8 cellular contexts compared by ENCODE assay signal in the genomic region with DNA sequence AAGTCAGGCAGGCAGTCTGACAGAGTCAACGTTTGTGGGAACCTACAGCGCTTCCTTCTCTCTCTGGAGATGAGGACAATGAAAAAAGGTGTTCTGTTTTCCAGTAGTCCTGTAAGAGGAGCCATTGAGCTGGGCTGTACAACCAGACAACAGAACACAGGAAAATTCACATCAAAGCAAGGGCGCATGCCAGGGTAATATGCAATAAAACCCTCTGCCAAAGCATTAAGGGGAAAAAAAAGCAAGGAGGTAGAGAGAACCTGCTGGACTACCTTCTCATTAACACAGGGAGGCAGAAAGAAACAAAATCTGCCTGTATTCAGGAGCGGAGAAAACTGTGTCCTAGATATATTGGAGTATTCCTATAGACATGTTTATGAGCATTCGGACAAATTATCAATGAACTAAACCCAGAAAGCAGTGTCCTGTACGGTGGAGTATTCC. TPM values are rescaled to one million over a fixed set of nuclear protein-coding genes. Genes with fewer than 3 reads are reported as not detected.
DNase-seq lines count a peak whose midpoint lies in the region; ATAC-seq, FAIRE-seq and TF ChIP-seq lines count a peak whose summit lies in the region.

No MANE protein-coding gene starts in this region.

- TF ChIP-seq CTCF in OCI-LY1 (IDR thresholded peaks at IDR 0.05; ENCODE audit: low read length): peak; percentile 34; the same call in 1 of the 2 replicates
- peak; percentile 34 to 74 (median 58) for TF ChIP-seq CTCF in breast epithelium (IDR thresholded peaks at IDR 0.05)

- peak overlapping the region; percentile 77 for H3K4me3 ChIP-seq in Jurkat, Clone E6-1 (ENCODE audit: low read length)
- H3K4me3 ChIP-seq in OCI-LY1 (ENCODE audit: low read depth, low read length, poor library complexity, severe bottlenecking): peak overlapping the region; percentile 94
- H3K4me3 ChIP-seq in breast epithelium: peak overlapping the region in 2 of 3 donors; percentile 87 to 94

- H3K9ac ChIP-seq in OCI-LY1 (ENCODE audit: low read length): no peak overlapping the region; the same call in 1 of the 2 replicates

- TF ChIP-seq POLR2A in breast epithelium (IDR thresholded peaks at IDR 0.05): no peak

- H3K27ac ChIP-seq in OCI-LY1 (ENCODE audit: low read depth, low read length, poor library complexity, severe bottlenecking) (no peak overlapping the region), breast epithelium (peak overlapping the region; percentile 93 to 95)

- H3K36me3 ChIP-seq in OCI-LY1 (ENCODE audit: insufficient read depth, low read length) (no peaks in the 10 kb centered on the region), breast epithelium (no peaks in the 10 kb centered on the region)

- no peaks in the 10 kb centered on the region for H3K9me2 ChIP-seq in OCI-LY1 (ENCODE audit: low read depth, low read length)

- no peak overlapping the region for H2AFZ ChIP-seq in OCI-LY1 (ENCODE audit: low read length)

- peak; percentile 86 for FAIRE-seq in islet of Langerhans (lab: Jason Lieb, UNC)

- DNase-seq in NCI-H1436 (lab: John Stamatoyannopoulos, UW) (peak; percentile 41), NCI-H1436 treated with DMSO at 0.1 percent for 48 hours (lab: John Stamatoyannopoulos, UW) (no peak), breast epithelium (ENCODE audit: low spot score in 2 of 2) (peak in 1 of 2 donors; percentile 83), smooth muscle cell of the brain vasculature (ENCODE audit: low read depth, low spot score) (peak; percentile 35)
- DNase-seq in Jurkat, Clone E6-1 (ENCODE audit: low read depth, low spot score): peak; percentile 69

- H3K79me2 ChIP-seq in OCI-LY1 (ENCODE audit: insufficient read depth, low read length): no peaks in the 10 kb centered on the region

- H3K4me1 ChIP-seq in OCI-LY1 (ENCODE audit: insufficient read depth, low read length, severe bottlenecking) (peaks cover 33% of the 10 kb centered on the region), breast epithelium (peaks cover 0 to 7% of the 10 kb centered on the region in 2 donors)

- intact Hi-C loops in breast epithelium (cut with DNase I; ENCODE audit: low total_unique reads): loop anchor here (10.0 kb wide), 1 partner anchor 71 kb away; no protein-coding TSS in a partner anchor

- no peaks in the 10 kb centered on the region; the same call in 1 of the 2 replicates for H3F3A ChIP-seq in OCI-LY1 (ENCODE audit: insufficient read depth, low read length)

- peak overlapping the region; percentile 89; the same call in 1 of the 2 replicates for H3K4me2 ChIP-seq in OCI-LY1 (ENCODE audit: low read length)

- no peak for ATAC-seq in GM21825 (IDR thresholded peaks at IDR 0.05; ENCODE audit: unreplicated experiment)

- H3K27me3 ChIP-seq in OCI-LY1 (ENCODE audit: insufficient read depth, low read length) (no peaks in the 10 kb centered on the region), breast epithelium (no peaks in the 10 kb centered on the region)

- H3K9me3 ChIP-seq in OCI-LY1 (ENCODE audit: low read length) (no peaks in the 10 kb centered on the region), breast epithelium (no peaks in the 10 kb centered on the region)

- no peaks in the 10 kb centered on the region for H4K20me1 ChIP-seq in OCI-LY1 (ENCODE audit: insufficient read depth, low read length)

RNA-seq across cellular contexts. Expression of a gene that starts 1.3 kb away (rescaled TPM):
- polyA plus RNA-seq in Jurkat, Clone E6-1 (2012; ENCODE audit: insufficient read depth, insufficient read length): 12.2 TPM
- total RNA-seq in breast epithelium: 10 to 100 TPM in 2 of 3 donors, 1 to 10 TPM in 1; 8.8 to 27.2 (median 22.0) TPM
